In genomic region chr15:89755701-89756100, GRCh38 we compare ENCODE assay signal across 29 cellular contexts. TPM values are rescaled to one million over a fixed set of nuclear protein-coding genes. Genes with fewer than 3 reads are reported as not detected.
"Had no signal": no experiment of that assay in that cellular context is flagged by ENCODE, and none has a peak within 500 bp of the region (broad histone marks: within the 10 kb centered on the region; RNA-seq: fewer than 3 reads in every experiment).

No MANE protein-coding gene starts in this region.

- FAIRE-seq: K562 had no signal

- H3K27ac ChIP-seq: cardiac muscle cell, SJCRH30, SK-N-MC had no signal

- H3K4me3 Mint-ChIP-seq: activated CD4-positive, alpha-beta T cell treated with anti-CD3 and anti-CD28 coated beads, Interleukin-2, amount 10 ng/mL, durations not matched to agents 24 days and 14 days; activated CD8-positive, alpha-beta T cell treated with anti-CD3 and anti-CD28 coated beads, Interleukin-2, amount 10 ng/mL, durations not matched to agents 7 days and 5 days; activated naive CD4-positive, alpha-beta T cell treated with anti-CD3 and anti-CD28 coated beads, Interleukin-2, amount 10 ng/mL, durations not matched to agents 7 days and 5 days; activated naive CD8-positive, alpha-beta T cell; activated naive CD8-positive, alpha-beta T cell treated with anti-CD3 and anti-CD28 coated beads, Interleukin-2, amount 50 U/mL, for 24 hours; activated T-cell treated with anti-CD3 and anti-CD28 coated beads, Interleukin-2, amount 50 U/mL, for 4 hours; activated T-helper 1 cell treated with anti-CD3 and anti-CD28 coated beads, Interleukin-12 subunit alpha, Interleukin-12 subunit beta, Interleukin-2, Interleukin-4 antibody, amounts not matched to agents 30 ng/mL and 10 ng/mL and 1 ng/mL, durations not matched to agents 14 hours and 24 hours and 36 hours; central memory CD8-positive, alpha-beta T cell had no signal

- H3K9me3 ChIP-seq: SJCRH30 had no signal

- H3K27ac Mint-ChIP-seq: activated CD4-positive, alpha-beta T cell treated with anti-CD3 and anti-CD28 coated beads, Interleukin-2, amount 10 ng/mL, durations not matched to agents 24 days and 14 days; activated CD8-positive, alpha-beta T cell treated with anti-CD3 and anti-CD28 coated beads, Interleukin-2, amount 10 ng/mL, durations not matched to agents 7 days and 5 days; activated naive CD4-positive, alpha-beta T cell treated with anti-CD3 and anti-CD28 coated beads, Interleukin-2, amount 10 ng/mL, durations not matched to agents 7 days and 5 days; activated naive CD8-positive, alpha-beta T cell; activated naive CD8-positive, alpha-beta T cell treated with anti-CD3 and anti-CD28 coated beads, Interleukin-2, amount 50 U/mL, for 24 hours; activated T-helper 1 cell treated with anti-CD3 and anti-CD28 coated beads, Interleukin-12 subunit alpha, Interleukin-12 subunit beta, Interleukin-2, Interleukin-4 antibody, amounts not matched to agents 30 ng/mL and 10 ng/mL and 1 ng/mL, durations not matched to agents 14 hours and 24 hours and 36 hours had no signal

- H3K36me3 Mint-ChIP-seq: activated naive CD4-positive, alpha-beta T cell treated with anti-CD3 and anti-CD28 coated beads, Interleukin-2, amount 10 ng/mL, durations not matched to agents 7 days and 5 days; activated naive CD8-positive, alpha-beta T cell had no signal

- H3K4me1 Mint-ChIP-seq: activated naive CD4-positive, alpha-beta T cell treated with anti-CD3 and anti-CD28 coated beads, Interleukin-2, amount 10 ng/mL, durations not matched to agents 7 days and 5 days; activated naive CD8-positive, alpha-beta T cell treated with anti-CD3 and anti-CD28 coated beads, Interleukin-2, amount 50 U/mL, for 24 hours; central memory CD8-positive, alpha-beta T cell had no signal

- H3K9me3 Mint-ChIP-seq: activated CD4-positive, alpha-beta T cell treated with anti-CD3 and anti-CD28 coated beads, Interleukin-2, amount 10 ng/mL, durations not matched to agents 24 days and 14 days; activated naive CD4-positive, alpha-beta T cell treated with anti-CD3 and anti-CD28 coated beads, Interleukin-2, amount 10 ng/mL, durations not matched to agents 7 days and 5 days; activated naive CD8-positive, alpha-beta T cell treated with anti-CD3 and anti-CD28 coated beads, Interleukin-2, amount 50 U/mL, for 24 hours; activated T-cell treated with anti-CD3 and anti-CD28 coated beads, Interleukin-2, amount 50 U/mL, for 4 hours; activated T-helper 1 cell treated with anti-CD3 and anti-CD28 coated beads, Interleukin-12 subunit alpha, Interleukin-12 subunit beta, Interleukin-2, Interleukin-4 antibody, amounts not matched to agents 30 ng/mL and 10 ng/mL and 1 ng/mL, durations not matched to agents 14 hours and 24 hours and 36 hours; central memory CD8-positive, alpha-beta T cell had no signal

- H3K4me1 ChIP-seq: SJCRH30 had no signal

- ATAC-seq: activated CD8-positive, alpha-beta T cell treated with anti-CD3 and anti-CD28 coated beads, Interleukin-2, amount 10 ng/mL, durations not matched to agents 7 days and 5 days; activated naive CD8-positive, alpha-beta T cell treated with anti-CD3 and anti-CD28 coated beads, Interleukin-2, amount 50 U/mL, for 24 hours; activated T-cell treated with anti-CD3 and anti-CD28 coated beads, Interleukin-2, amount 50 U/mL, for 4 hours; K562 had no signal

- H3K4me3 ChIP-seq: cardiac muscle cell, K562, SJCRH30, SK-N-MC had no signal

- DNase-seq: activated CD4-positive, alpha-beta T cell treated with anti-CD3 and anti-CD28 coated beads, Interleukin-2, amount 10 ng/mL, durations not matched to agents 24 days and 14 days; activated CD4-positive, alpha-beta T cell treated with anti-CD3 and anti-CD28 coated beads, Interleukin-2, amount 50 U/mL, for 4 hours; activated CD8-positive, alpha-beta memory T cell treated with anti-CD3 and anti-CD28 coated beads, Interleukin-2, amount 50 U/mL, for 4 hours; activated CD8-positive, alpha-beta T cell treated with anti-CD3 and anti-CD28 coated beads, Interleukin-2, amount 10 ng/mL, durations not matched to agents 7 days and 5 days; activated naive CD4-positive, alpha-beta T cell treated with anti-CD3 and anti-CD28 coated beads, Interleukin-2, amount 10 ng/mL, durations not matched to agents 7 days and 5 days; activated naive CD8-positive, alpha-beta T cell treated with anti-CD3 and anti-CD28 coated beads, Interleukin-2, amount 50 U/mL, for 24 hours; activated T-cell treated with anti-CD3 and anti-CD28 coated beads for 4 hours; activated T-cell treated with anti-CD3 and anti-CD28 coated beads, Interleukin-2, amount 50 U/mL, for 4 hours; amniotic stem cell; aorta; NCI-H1105; NCI-H1417 treated with DMSO at 0.1 percent for 48 hours; NCI-H2029; NCI-H345; NCI-H510A; NCI-H526; NCI-H748 treated with DMSO at 0.1 percent for 48 hours; NK-92 treated with Interleukin-12 subunit alpha and Interleukin-12 subunit beta, amount 100 ng/mL, for 24 hours; SHP77; SJCRH30; T1000 had no signal

- H3K36me3 ChIP-seq: cardiac muscle cell, SJCRH30 had no signal

RNA-seq across cellular contexts. Expression of gene MESP1, which starts 4.7 kb away (rescaled TPM):
- total RNA-seq: SJCRH30 had no signal

RNA-seq across cellular contexts. Expression of gene MESP2, which starts 20.4 kb away (rescaled TPM):
- total RNA-seq: activated CD4-positive, alpha-beta T cell treated with anti-CD3 and anti-CD28 coated beads, Interleukin-2, amount 10 ng/mL, durations not matched to agents 24 days and 14 days; activated CD8-positive, alpha-beta T cell treated with anti-CD3 and anti-CD28 coated beads, Interleukin-2, amount 10 ng/mL, durations not matched to agents 7 days and 5 days; activated T-cell treated with anti-CD3 and anti-CD28 coated beads, Interleukin-2, amount 50 U/mL, for 4 hours; aorta; SJCRH30; T-helper 1 cell treated with Interleukin-12 subunit alpha and Interleukin-12 subunit beta and Interleukin-4 antibody, amounts not matched to agents 30 ng/mL and 1 ng/mL, for 36 hours; T-helper 2 cell treated with Interferon-gamma antibody and Interleukin-4, amounts not matched to agents 100 ng/mL and 5 ng/mL, for 36 hours had no signal
